12 cellular contexts compared by ENCODE assay signal in the genomic region with DNA sequence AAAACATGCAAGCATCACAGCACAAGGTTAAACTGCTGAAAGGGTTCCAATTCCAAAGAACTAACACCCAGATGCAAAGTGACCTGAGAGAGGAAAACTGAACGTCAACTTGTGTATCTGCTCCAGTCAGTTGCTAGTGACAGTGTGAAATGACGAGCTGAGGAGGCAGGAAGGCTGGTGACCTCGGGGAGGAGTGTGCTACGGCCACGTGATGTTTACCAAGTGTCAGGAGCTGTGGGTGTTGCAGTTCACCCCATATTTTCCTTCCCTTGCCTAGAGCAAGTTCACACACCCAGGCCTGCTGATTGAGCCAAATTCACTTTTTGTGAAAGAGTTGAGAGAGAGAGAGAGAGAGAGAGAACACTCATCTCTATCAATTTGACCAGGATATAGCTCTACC.
"Had no signal": no experiment of that assay in that cellular context is flagged by ENCODE, and none has a peak within 500 bp of the region (broad histone marks: within the 10 kb centered on the region; RNA-seq: fewer than 3 reads in every experiment).

No MANE protein-coding gene starts in this region.

- H3K4me3 Mint-ChIP-seq: activated CD8-positive, alpha-beta T cell treated with anti-CD3 and anti-CD28 coated beads, Interleukin-2, amount 10 ng/mL, durations not matched to agents 7 days and 5 days; activated T-helper 1 cell treated with anti-CD3 and anti-CD28 coated beads, Interleukin-12 subunit alpha, Interleukin-12 subunit beta, Interleukin-2, Interleukin-4 antibody, amounts not matched to agents 30 ng/mL and 10 ng/mL and 1 ng/mL, durations not matched to agents 14 hours and 24 hours and 36 hours; stimulated activated effector memory CD8-positive, alpha-beta T cell treated with anti-CD3 and anti-CD28 coated beads, Interleukin-12 subunit alpha, Interleukin-12 subunit beta, amount 100 ng/mL, for 72 hours had no signal

- H3K4me1 ChIP-seq: parathyroid adenoma had no signal

- ATAC-seq: activated CD8-positive, alpha-beta T cell treated with anti-CD3 and anti-CD28 coated beads, Interleukin-2, amount 10 ng/mL, durations not matched to agents 7 days and 5 days; left colon; stimulated activated effector memory CD8-positive, alpha-beta T cell treated with anti-CD3 and anti-CD28 coated beads, Interleukin-12 subunit alpha, Interleukin-12 subunit beta, amount 100 ng/mL, for 72 hours had no signal

- H3K27ac ChIP-seq: cardiac muscle cell, epithelial cell of prostate, parathyroid adenoma had no signal

- H3K27me3 ChIP-seq: cardiac muscle cell had no signal

- H3K36me3 Mint-ChIP-seq: stimulated activated effector memory CD8-positive, alpha-beta T cell treated with anti-CD3 and anti-CD28 coated beads, Interleukin-12 subunit alpha, Interleukin-12 subunit beta, amount 100 ng/mL, for 72 hours had no signal

- H3K9me3 Mint-ChIP-seq: stimulated activated effector memory CD8-positive, alpha-beta T cell treated with anti-CD3 and anti-CD28 coated beads, Interleukin-12 subunit alpha, Interleukin-12 subunit beta, amount 100 ng/mL, for 72 hours had no signal

- H3K36me3 ChIP-seq: cardiac muscle cell had no signal

- H3K4me3 ChIP-seq: cardiac muscle cell, lung had no signal

- H3K27ac Mint-ChIP-seq: activated CD8-positive, alpha-beta T cell treated with anti-CD3 and anti-CD28 coated beads, Interleukin-2, amount 10 ng/mL, durations not matched to agents 7 days and 5 days; activated T-helper 1 cell treated with anti-CD3 and anti-CD28 coated beads, Interleukin-12 subunit alpha, Interleukin-12 subunit beta, Interleukin-2, Interleukin-4 antibody, amounts not matched to agents 30 ng/mL and 10 ng/mL and 1 ng/mL, durations not matched to agents 14 hours and 24 hours and 36 hours; stimulated activated effector memory CD8-positive, alpha-beta T cell treated with anti-CD3 and anti-CD28 coated beads, Interleukin-12 subunit alpha, Interleukin-12 subunit beta, amount 100 ng/mL, for 72 hours had no signal

- DNase-seq: activated CD8-positive, alpha-beta memory T cell treated with anti-CD3 and anti-CD28 coated beads, Interleukin-2, amount 50 U/mL, for 48 hours; activated CD8-positive, alpha-beta T cell treated with anti-CD3 and anti-CD28 coated beads, Interleukin-2, amount 10 ng/mL, durations not matched to agents 7 days and 5 days; activated naive CD4-positive, alpha-beta T cell treated with Interleukin-2 at 50 U/mL for 16 hours; effector CD4-positive, alpha-beta T cell; left colon; midbrain had no signal

- H3K4me1 Mint-ChIP-seq: stimulated activated effector memory CD8-positive, alpha-beta T cell treated with anti-CD3 and anti-CD28 coated beads, Interleukin-12 subunit alpha, Interleukin-12 subunit beta, amount 100 ng/mL, for 72 hours had no signal
